In genomic region chr11:118003456-118003855, GRCh38 we compare ENCODE assay signal across 14 cellular contexts. TPM values are rescaled to one million over a fixed set of nuclear protein-coding genes. Genes with fewer than 3 reads are reported as not detected.
DNase-seq lines count a peak whose midpoint lies in the region; ATAC-seq and TF ChIP-seq lines count a peak whose summit lies in the region.
"Had no signal": no experiment of that assay in that cellular context is flagged by ENCODE, and none has a peak within 500 bp of the region (broad histone marks: within the 10 kb centered on the region; RNA-seq: fewer than 3 reads in every experiment).

No MANE protein-coding gene starts in this region.

- peaks cover 0 to 35% (median 10%) of the 10 kb centered on the region in 4 donors for H3K4me1 ChIP-seq in stomach
- H3K4me1 ChIP-seq: pancreas had no signal

- CTCF ChIA-PET in activated B cell treated with CpG ODN at 0.5 μM for 24 hours (lab: Charles Lee), result interaction anchor here (0.9 to 3.0 kb wide), 6 partner anchors 17 to 57 kb away, joined by 3 to 10 read pairs (median 6); partner anchors contain the start of gene IL10RA

- peaks cover 9% of the 10 kb centered on the region for H3K9me3 Mint-ChIP-seq in activated naive CD4-positive, alpha-beta T cell treated with anti-CD3 and anti-CD28 coated beads, Interleukin-2, amount 50 U/mL, for 24 hours
- peaks cover 4% of the 10 kb centered on the region for H3K9me3 Mint-ChIP-seq in activated B cell treated with CpG ODN at 0.5 μM for 24 hours
- peaks cover 0 to 5% (median 0%) of the 10 kb centered on the region in 6 donors for H3K9me3 Mint-ChIP-seq in immature natural killer cell

- H3K4me3 ChIP-seq in stomach, result no peak overlapping the region
- H3K4me3 ChIP-seq: pancreas had no signal

- ATAC-seq in activated B cell treated with CpG ODN at 0.5 μM for 24 hours (ENCODE audit: low read depth), result no peak
- ATAC-seq: HepG2 had no signal

- POLR2A ChIA-PET in activated B cell treated with CpG ODN at 0.5 μM for 24 hours (lab: Charles Lee), result interaction anchor here (1.7 to 41.6 kb wide), 7 partner anchors 1 to 196 kb away, joined by 5 to 1422 read pairs (median 136); partner anchors contain the start of gene IL10RA

- peak overlapping the region in 4 of 5 donors; percentile 65 to 87 (median 74) for H3K27ac ChIP-seq in stomach

- peaks cover 9% of the 10 kb centered on the region for H3K36me3 Mint-ChIP-seq in activated naive CD4-positive, alpha-beta T cell treated with anti-CD3 and anti-CD28 coated beads, Interleukin-2, amount 50 U/mL, for 24 hours
- H3K36me3 Mint-ChIP-seq in activated B cell treated with CpG ODN at 0.5 μM for 24 hours (ENCODE audit: low read depth) (peaks cover 41% of the 10 kb centered on the region), immature natural killer cell (peaks cover 15 to 24% (median 16%) of the 10 kb centered on the region in 3 donors)

- no peaks in the 10 kb centered on the region for H3K27me3 ChIP-seq in stomach
- H3K27me3 ChIP-seq: pancreas had no signal

- intact Hi-C loops in activated B cell treated with CpG ODN at 0.5 μM for 24 hours (cut with micrococcal nuclease) (loop anchor here (1.0 to 5.0 kb wide), 2 partner anchors 8 to 771 kb away; partner anchors contain the start of genes PCSK7 and RNF214), stomach (cut with DNase I; ENCODE audit: low total_unique reads) (no loop called here)

- peaks cover 0 to 6% (median 3%) of the 10 kb centered on the region in 4 donors for H3K9me3 ChIP-seq in stomach
- H3K9me3 ChIP-seq: pancreas had no signal

- H3K4me3 Mint-ChIP-seq in activated naive CD4-positive, alpha-beta T cell treated with anti-CD3 and anti-CD28 coated beads, Interleukin-2, amount 50 U/mL, for 24 hours, result peak overlapping the region; percentile 45
- H3K4me3 Mint-ChIP-seq in activated B cell treated with CpG ODN at 0.5 μM for 24 hours, result peak overlapping the region; percentile 52
- peak overlapping the region; percentile 66 to 80 (median 75) for H3K4me3 Mint-ChIP-seq in immature natural killer cell

- TF ChIP-seq EP300 in stomach (IDR thresholded peaks at IDR 0.05), result no peak

- H3K27me3 Mint-ChIP-seq in activated naive CD4-positive, alpha-beta T cell treated with anti-CD3 and anti-CD28 coated beads, Interleukin-2, amount 50 U/mL, for 24 hours, result no peaks in the 10 kb centered on the region
- no peaks in the 10 kb centered on the region for H3K27me3 Mint-ChIP-seq in activated B cell treated with CpG ODN at 0.5 μM for 24 hours
- H3K27me3 Mint-ChIP-seq in immature natural killer cell (ENCODE audit: low read depth in 3 of 3), result peaks cover 0 to 12% (median 7%) of the 10 kb centered on the region in 3 donors

- H3K4me1 Mint-ChIP-seq in activated naive CD4-positive, alpha-beta T cell treated with anti-CD3 and anti-CD28 coated beads, Interleukin-2, amount 50 U/mL, for 24 hours, result peaks cover 91% of the 10 kb centered on the region
- H3K4me1 Mint-ChIP-seq in activated B cell treated with CpG ODN at 0.5 μM for 24 hours (peaks cover 93% of the 10 kb centered on the region), immature natural killer cell (peaks cover 94 to 95% of the 10 kb centered on the region in 2 donors)

- H3K36me3 ChIP-seq in stomach, result peaks cover 0 to 14% (median 0%) of the 10 kb centered on the region in 4 donors
- H3K36me3 ChIP-seq: pancreas had no signal

- TF ChIP-seq CTCF in activated B cell treated with CpG ODN at 0.5 μM for 24 hours (IDR thresholded peaks at IDR 0.05) (no peak), stomach (IDR thresholded peaks at IDR 0.05) (no peak)

- WGBS in stomach, 5 donors, result 60 to 66% (median 63%) methylated on average over 4 of the region's 4 CpGs

- H3K27ac Mint-ChIP-seq in activated naive CD4-positive, alpha-beta T cell treated with anti-CD3 and anti-CD28 coated beads, Interleukin-2, amount 50 U/mL, for 24 hours, result peak overlapping the region; percentile 94
- H3K27ac Mint-ChIP-seq in activated B cell treated with CpG ODN at 0.5 μM for 24 hours, result peak overlapping the region; percentile 98
- H3K27ac Mint-ChIP-seq in immature natural killer cell, result peak overlapping the region; percentile 90 to 97 (median 92)

- TF ChIP-seq POLR2A in stomach (IDR thresholded peaks at IDR 0.05), result no peak

- DNase-seq in activated naive CD4-positive, alpha-beta T cell treated with anti-CD3 and anti-CD28 coated beads, Interleukin-2, amount 50 U/mL, for 16 hours, result no peak
- DNase-seq in activated B cell treated with CpG ODN at 0.5 μM for 24 hours (no peak), immature natural killer cell (peak in 1 of 3 donors; percentile 33), stomach (no peak), activated gamma-delta T cell (lab: John Stamatoyannopoulos, UW) (no peak), NOMO-1 (lab: John Stamatoyannopoulos, UW; ENCODE audit: unreplicated experiment in 2 of 2) (no peak), NCI-H146 (lab: John Stamatoyannopoulos, UW) (no peak)
- DNase-seq: dermis blood vessel endothelial cell, DMS153, pancreas, T-helper 9 cell had no signal

RNA-seq across cellular contexts. Expression of gene IL10RA, which starts 17.3 kb away (rescaled TPM):
- total RNA-seq in activated B cell treated with CpG ODN at 0.5 μM for 24 hours (303 and 350 TPM in 2 replicates), stomach (100 to 1,000 TPM in 1 of 5 donors, 10 to 100 TPM in 3, 1 to 10 TPM in 1; 5.4 to 190 (median 18.7) TPM)
- polyA plus RNA-seq in immature natural killer cell (100 to 1,000 TPM; 215 to 460 (median 264) TPM), stomach (1 to 10 TPM; 2.1 to 4.2 (median 3.2) TPM)
- total RNA-seq: dermis blood vessel endothelial cell, HepG2 had no signal
- polyA plus RNA-seq: AG04450, HepG2 had no signal
